Comparison of ENCODE assay signal across 1 cellular context in genomic region chr9:113580954-113581311, GRCh38.
TF ChIP-seq lines count a peak whose summit lies in the region.

No MANE protein-coding gene starts in this region.

TF ChIP-seq in HCT116, 20 proteins besides CTCF, POLR2A, EP300 and RAD21 (continued from another document):
- TF ChIP-seq ELF1 (IDR thresholded peaks at IDR 0.05; ENCODE audit: borderline replicate concordance, low read depth), result no peak
